Comparison of ENCODE assay signal across 14 cellular contexts in genomic region chrX:24954732-24955131, GRCh38.
DNase-seq lines count a peak whose midpoint lies in the region; ATAC-seq and TF ChIP-seq lines count a peak whose summit lies in the region.
"Had no signal": no experiment of that assay in that cellular context is flagged by ENCODE, and none has a peak within 500 bp of the region (broad histone marks: within the 10 kb centered on the region; RNA-seq: fewer than 3 reads in every experiment).

No MANE protein-coding gene starts in this region.

- ATAC-seq in GM18867 (IDR thresholded peaks at IDR 0.05; ENCODE audit: unreplicated experiment) (peak; percentile 65), HG03280 (IDR thresholded peaks at IDR 0.05; ENCODE audit: unreplicated experiment) (no peak)

- peaks cover 16% of the 10 kb centered on the region for H3K36me3 Mint-ChIP-seq in brain
- H3K36me3 Mint-ChIP-seq in neural progenitor cell, result peaks cover 9% of the 10 kb centered on the region
- H3K36me3 Mint-ChIP-seq: CD4-positive, CD25-positive, alpha-beta regulatory T cell had no signal

- no peak overlapping the region for H3K9ac ChIP-seq in Loucy (ENCODE audit: low read depth, low read length, poor library complexity, severe bottlenecking)
- H3K9ac ChIP-seq in neural progenitor cell, result no peak overlapping the region
- H3K9ac ChIP-seq: BLaER1 treated with 17β-estradiol and CSF1 and Interleukin-3, amounts not matched to agents 10 nM and 100 nM had no signal

- H3K27ac Mint-ChIP-seq in brain (peak overlapping the region in 4 of 5 experiments; percentile 2 to 93 (median 26)), neural progenitor cell (peak overlapping the region; percentile 81)
- H3K27ac Mint-ChIP-seq: CD4-positive, CD25-positive, alpha-beta regulatory T cell; HFFc6 had no signal

- TF ChIP-seq CTCF in Loucy (conservative IDR thresholded peaks at IDR 0.05; ENCODE audit: low read length) (no peak), brain (conservative IDR thresholded peaks at IDR 0.05) (no peak), neural progenitor cell (IDR thresholded peaks at IDR 0.05) (no peak)

- H3K79me2 ChIP-seq in Loucy (ENCODE audit: insufficient read depth, low read length) (no peaks in the 10 kb centered on the region), neural progenitor cell (ENCODE audit: low read depth) (no peaks in the 10 kb centered on the region)

- no peak overlapping the region for H3K4me3 ChIP-seq in Loucy (ENCODE audit: low read length, poor library complexity, severe bottlenecking)
- H3K4me3 ChIP-seq in neural progenitor cell, result no peak overlapping the region
- H3K4me3 ChIP-seq: BLaER1 treated with 17β-estradiol and CSF1 and Interleukin-3, amounts not matched to agents 10 nM and 100 nM; HAP-1 had no signal

- H3K9me3 Mint-ChIP-seq in brain (no peaks in the 10 kb centered on the region), neural progenitor cell (no peaks in the 10 kb centered on the region)
- H3K9me3 Mint-ChIP-seq: CD4-positive, CD25-positive, alpha-beta regulatory T cell; HFFc6 had no signal

- H3K4me3 Mint-ChIP-seq in brain (peak overlapping the region in 1 of 5 experiments; percentile 67), neural progenitor cell (no peak overlapping the region)
- H3K4me3 Mint-ChIP-seq: CD4-positive, CD25-positive, alpha-beta regulatory T cell; HFFc6 had no signal

- H3K4me2 ChIP-seq in Loucy (ENCODE audit: low read depth, low read length, poor library complexity, severe bottlenecking), result peak overlapping the region; percentile 8
- no peak overlapping the region for H3K4me2 ChIP-seq in neural progenitor cell
- H3K4me2 ChIP-seq: BLaER1 treated with 17β-estradiol and CSF1 and Interleukin-3, amounts not matched to agents 10 nM and 100 nM had no signal

- H3K4me1 Mint-ChIP-seq in brain (peaks cover 66% of the 10 kb centered on the region), neural progenitor cell (peaks cover 64% of the 10 kb centered on the region)

- H3F3A ChIP-seq in Loucy (ENCODE audit: low read depth), result no peaks in the 10 kb centered on the region
- peaks cover 13% of the 10 kb centered on the region for H3F3A ChIP-seq in neural progenitor cell (ENCODE audit: low read depth)

- H3K27ac ChIP-seq in neural progenitor cell, result no peak overlapping the region
- H3K27ac ChIP-seq: BLaER1 treated with 17β-estradiol and CSF1 and Interleukin-3, amounts not matched to agents 10 nM and 100 nM had no signal

- H3K4me1 ChIP-seq in Loucy (ENCODE audit: insufficient read depth, low read length, poor library complexity, severe bottlenecking) (no peaks in the 10 kb centered on the region), neural progenitor cell (peaks cover 31% of the 10 kb centered on the region)
- H3K4me1 ChIP-seq: BLaER1 treated with 17β-estradiol and CSF1 and Interleukin-3, amounts not matched to agents 10 nM and 100 nM had no signal

- DNase-seq in neural progenitor cell (ENCODE audit: low spot score) (no peak), putamen (ENCODE audit: low spot score) (no peak)
- no peak for DNase-seq in activated CD4-positive, CD25-positive, alpha-beta regulatory T cell (lab: John Stamatoyannopoulos, UW)
- DNase-seq: ACHN; CD4-positive, CD25-positive, alpha-beta regulatory T cell; DMS79; EL; HFFc6 had no signal

- no peaks in the 10 kb centered on the region for H3K36me3 ChIP-seq in Loucy (ENCODE audit: insufficient read depth, low read length)
- H3K36me3 ChIP-seq in neural progenitor cell, result no peaks in the 10 kb centered on the region
- H3K36me3 ChIP-seq: HAP-1 had no signal

- H3K27me3 Mint-ChIP-seq in brain (no peaks in the 10 kb centered on the region), neural progenitor cell (ENCODE audit: insufficient read depth, low read depth) (no peaks in the 10 kb centered on the region)
- H3K27me3 Mint-ChIP-seq: CD4-positive, CD25-positive, alpha-beta regulatory T cell had no signal

- H2AFZ ChIP-seq in Loucy (ENCODE audit: low read length), result no peak overlapping the region
- no peak overlapping the region for H2AFZ ChIP-seq in neural progenitor cell (replicated peaks)

- no peaks in the 10 kb centered on the region for H4K20me1 ChIP-seq in Loucy (ENCODE audit: insufficient read depth, low read length, poor library complexity, severe bottlenecking)
- no peaks in the 10 kb centered on the region for H4K20me1 ChIP-seq in neural progenitor cell (ENCODE audit: low read depth)

- H3K9me3 ChIP-seq in Loucy (ENCODE audit: insufficient read depth, low read depth, low read length) (no peaks in the 10 kb centered on the region), neural progenitor cell (ENCODE audit: low read depth) (no peaks in the 10 kb centered on the region)
- H3K9me3 ChIP-seq: HAP-1 had no signal

- no peaks in the 10 kb centered on the region for H3K9me2 ChIP-seq in Loucy (replicated peaks; ENCODE audit: low read depth, low read length)

- H3K27me3 ChIP-seq in Loucy (ENCODE audit: insufficient read depth, low read length, poor library complexity, severe bottlenecking) (no peaks in the 10 kb centered on the region), neural progenitor cell (no peaks in the 10 kb centered on the region)
